ENCODE assay signal across 16 cellular contexts in genomic region chr3:10428393-10429091, GRCh38.
DNase-seq lines count a peak whose midpoint lies in the region; ATAC-seq and TF ChIP-seq lines count a peak whose summit lies in the region.
"Had no signal": no experiment of that assay in that cellular context is flagged by ENCODE, and none has a peak within 500 bp of the region (broad histone marks: within the 10 kb centered on the region; RNA-seq: fewer than 3 reads in every experiment).

No MANE protein-coding gene starts in this region.

- DNase-seq in GM23338 (ENCODE audit: low spot score) (peak; percentile 22), dorsolateral prefrontal cortex (peak in 2 of 10 donors; percentile 29 to 58), psoas muscle (peak in 1 of 2 donors; percentile 74), NCI-H1930 (lab: John Stamatoyannopoulos, UW) (no peak)
- DNase-seq in activated T-cell treated with anti-CD3 and anti-CD28 coated beads, Interleukin-2, amount 50 U/mL, for 24 hours = no peak
- DNase-seq: GF-D8, GM23248, NCI-H1092 treated with DMSO at 0.1 percent for 48 hours, NCI-H1694 treated with DMSO at 0.1 percent for 48 hours, NCI-H2171, NCI-H526 had no signal

- no peaks in the 10 kb centered on the region for H3K79me2 ChIP-seq in GM23338 (replicated peaks; ENCODE audit: insufficient read depth)

- H3K9me3 ChIP-seq in BLaER1 treated with 17β-estradiol and CSF1 and Interleukin-3, amounts not matched to agents 10 nM and 100 nM (replicated peaks in 1 of 11) = no peaks in the 10 kb centered on the region
- no peaks in the 10 kb centered on the region for H3K9me3 ChIP-seq in psoas muscle
- H3K9me3 ChIP-seq: Peyer's patch, SJSA1 had no signal

- no peaks in the 10 kb centered on the region for H3K9me2 ChIP-seq in GM23338 (ENCODE audit: insufficient read depth)

- H3K36me3 Mint-ChIP-seq in GM23338 (ENCODE audit: low read depth) = no peaks in the 10 kb centered on the region
- H3K36me3 Mint-ChIP-seq in activated T-cell treated with anti-CD3 and anti-CD28 coated beads, Interleukin-2, amount 50 U/mL, for 24 hours (ENCODE audit: low read depth) = no peaks in the 10 kb centered on the region

- peaks cover 57 to 99% (median 97%) of the 10 kb centered on the region in 10 experiments for H3K4me1 ChIP-seq in BLaER1 treated with 17β-estradiol and CSF1 and Interleukin-3, amounts not matched to agents 10 nM and 100 nM
- H3K4me1 ChIP-seq in GM23338 (ENCODE audit: insufficient read depth) = no peaks in the 10 kb centered on the region; the same call in 1 of the 2 replicates
- H3K4me1 ChIP-seq in psoas muscle = peaks cover 39% of the 10 kb centered on the region
- H3K4me1 ChIP-seq: Peyer's patch, SJSA1 had no signal

- no peak; the same call in 2 of the 3 replicates for ATAC-seq in GM23338
- ATAC-seq in psoas muscle = peak; percentile 40 to 86 (median 72)
- no peak for ATAC-seq in GM19351 (IDR thresholded peaks at IDR 0.05; ENCODE audit: unreplicated experiment)

- no peaks in the 10 kb centered on the region for H3F3A ChIP-seq in GM23338 (replicated peaks; ENCODE audit: low read depth)

- H3K9me3 Mint-ChIP-seq in GM23338 = no peaks in the 10 kb centered on the region
- no peaks in the 10 kb centered on the region for H3K9me3 Mint-ChIP-seq in activated T-cell treated with anti-CD3 and anti-CD28 coated beads, Interleukin-2, amount 50 U/mL, for 24 hours

- H3K27ac ChIP-seq in BLaER1 treated with 17β-estradiol and CSF1 and Interleukin-3, amounts not matched to agents 10 nM and 100 nM = peak overlapping the region in 8 of 11 experiments; percentile 12 to 99 (median 84); a peak in 14 of 22 replicates
- H3K27ac ChIP-seq in GM23338 (ENCODE audit: low read depth) (no peak overlapping the region), dorsolateral prefrontal cortex (peak overlapping the region in 31 of 59 donors; percentile 4 to 66 (median 39)), psoas muscle (peak overlapping the region; percentile 74)
- H3K27ac ChIP-seq: C4-2B, GM23248, Peyer's patch, SJSA1 had no signal

- peak overlapping the region in 10 of 11 experiments; percentile 10 to 85 (median 62); a peak in 17 of 22 replicates for H3K9ac ChIP-seq in BLaER1 treated with 17β-estradiol and CSF1 and Interleukin-3, amounts not matched to agents 10 nM and 100 nM
- H3K9ac ChIP-seq: GM23248 had no signal

- H3K36me3 ChIP-seq in BLaER1 treated with 17β-estradiol and CSF1 and Interleukin-3, amounts not matched to agents 10 nM and 100 nM = peaks cover 0 to 7% (median 0%) of the 10 kb centered on the region in 11 experiments; a peak in 3 of 22 replicates
- H3K36me3 ChIP-seq in GM23338 (ENCODE audit: insufficient read depth) (no peaks in the 10 kb centered on the region), psoas muscle (ENCODE audit: insufficient read depth in 1 of 2, low read depth in 1 of 2) (no peaks in the 10 kb centered on the region)
- H3K36me3 ChIP-seq: Peyer's patch, SJSA1 had no signal

- H3K27me3 ChIP-seq in BLaER1 treated with 17β-estradiol and CSF1 and Interleukin-3, amounts not matched to agents 10 nM and 100 nM = no peaks in the 10 kb centered on the region
- H3K27me3 ChIP-seq in GM23338 (ENCODE audit: insufficient read depth) (no peaks in the 10 kb centered on the region), dorsolateral prefrontal cortex (no peaks in the 10 kb centered on the region), psoas muscle (ENCODE audit: insufficient read depth in 3 of 3, low read length in 2 of 3) (no peaks in the 10 kb centered on the region)
- H3K27me3 ChIP-seq: Peyer's patch, SJSA1 had no signal

- intact Hi-C loops in dorsolateral prefrontal cortex (cut with DNase I) = no loop called here
- intact Hi-C loops in psoas muscle (cut with DNase I) = no loop called here

- TF ChIP-seq CTCF in GM23338 (conservative IDR thresholded peaks at IDR 0.05; ENCODE audit: low read depth in 2 of 2) (no peak), dorsolateral prefrontal cortex (IDR thresholded peaks at IDR 0.05 in 54 of 56, conservative IDR thresholded peaks at IDR 0.05 in 2 of 56; ENCODE audit: low read depth in 1 of 56, partially characterized antibody in 56 of 56) (no peak), psoas muscle (IDR thresholded peaks at IDR 0.05) (no peak)

- peak overlapping the region; percentile 36 to 94 (median 88) for H3K4me2 ChIP-seq in BLaER1 treated with 17β-estradiol and CSF1 and Interleukin-3, amounts not matched to agents 10 nM and 100 nM
- no peak overlapping the region for H3K4me2 ChIP-seq in GM23338

- H2AFZ ChIP-seq in GM23338 = no peak overlapping the region
- H2AFZ ChIP-seq: GM23248 had no signal

- H4K20me1 ChIP-seq in BLaER1 treated with 17β-estradiol and CSF1 and Interleukin-3, amounts not matched to agents 10 nM and 100 nM = no peaks in the 10 kb centered on the region; a peak in 1 of 22 replicates
- H4K20me1 ChIP-seq in GM23338 (replicated peaks; ENCODE audit: insufficient read depth) = no peaks in the 10 kb centered on the region

- peaks cover 8% of the 10 kb centered on the region for H3K27me3 Mint-ChIP-seq in GM23338 (ENCODE audit: insufficient read depth, low read depth, poor library complexity)
- H3K27me3 Mint-ChIP-seq in activated T-cell treated with anti-CD3 and anti-CD28 coated beads, Interleukin-2, amount 50 U/mL, for 24 hours = no peaks in the 10 kb centered on the region

- peak overlapping the region in 9 of 10 experiments; percentile 5 to 63 (median 54); a peak in 15 of 20 replicates for H3K4me3 ChIP-seq in BLaER1 treated with 17β-estradiol and CSF1 and Interleukin-3, amounts not matched to agents 10 nM and 100 nM
- H3K4me3 ChIP-seq in GM23338 (no peak overlapping the region), dorsolateral prefrontal cortex (no peak overlapping the region), psoas muscle (no peak overlapping the region)
- H3K4me3 ChIP-seq: GM23248, Peyer's patch, SJSA1 had no signal

- WGBS in psoas muscle, 3 donors = 48 to 63% (median 58%) methylated on average over 12 of the region's 12 CpGs

- H3K4me3 Mint-ChIP-seq in GM23338 = no peak overlapping the region
- H3K4me3 Mint-ChIP-seq in activated T-cell treated with anti-CD3 and anti-CD28 coated beads, Interleukin-2, amount 50 U/mL, for 24 hours = no peak overlapping the region

- H3K4me1 Mint-ChIP-seq in GM23338 = peaks cover 8% of the 10 kb centered on the region; the same call in 2 of the 3 replicates
- no peaks in the 10 kb centered on the region for H3K4me1 Mint-ChIP-seq in activated T-cell treated with anti-CD3 and anti-CD28 coated beads, Interleukin-2, amount 50 U/mL, for 24 hours (ENCODE audit: low read depth)

- no peak overlapping the region; the same call in none of the 2 replicates for H3K27ac Mint-ChIP-seq in GM23338
- no peak overlapping the region for H3K27ac Mint-ChIP-seq in activated T-cell treated with anti-CD3 and anti-CD28 coated beads, Interleukin-2, amount 50 U/mL, for 24 hours

TF ChIP-seq in GM23338, 12 proteins besides CTCF, POLR2A, EP300 and RAD21 (continues in another document):
- TF ChIP-seq EZH2 (IDR thresholded peaks at IDR 0.05; ENCODE audit: low read depth, unreplicated experiment) = no peak
- TF ChIP-seq ZNF114 (CRISPR knock-in tag; IDR thresholded peaks at IDR 0.05) = no peak
- no peak for TF ChIP-seq CREB1 (CRISPR knock-in tag; IDR thresholded peaks at IDR 0.05; ENCODE audit: low read depth)
- TF ChIP-seq POLR2AphosphoS5 (IDR thresholded peaks at IDR 0.05; ENCODE audit: low read depth) = no peak
- no peak for TF ChIP-seq JUNB (IDR thresholded peaks at IDR 0.05; ENCODE audit: unreplicated experiment)
- TF ChIP-seq ZNF331 (CRISPR knock-in tag; IDR thresholded peaks at IDR 0.05; ENCODE audit: low read depth) = no peak
- TF ChIP-seq ETS1 (IDR thresholded peaks at IDR 0.05) = no peak
- no peak for TF ChIP-seq REST (IDR thresholded peaks at IDR 0.05; ENCODE audit: unreplicated experiment)
- TF ChIP-seq EZH2phosphoT487 (IDR thresholded peaks at IDR 0.05; ENCODE audit: unreplicated experiment) = no peak

Comparison
In these comparisons a context has a peak if more than half of its experiments do, and no peak if none do; other contexts are left out.
1. H3K4me3 ChIP-seq: peak in BLaER1 treated with 17β-estradiol and CSF1 and Interleukin-3, amounts not matched to agents 10 nM and 100 nM (9 of 10); none in GM23338 (single experiment), dorsolateral prefrontal cortex (0 of 59) and psoas muscle (single experiment).
2. ATAC-seq: peak in psoas muscle (4 of 4); none in GM23338 (single experiment) and GM19351 (single experiment).